In genomic region chr2:148963461-148963860, GRCh38 we compare ENCODE assay signal across 36 cellular contexts.
"Had no signal": no experiment of that assay in that cellular context is flagged by ENCODE, and none has a peak within 500 bp of the region (broad histone marks: within the 10 kb centered on the region; RNA-seq: fewer than 3 reads in every experiment).

No MANE protein-coding gene starts in this region.

- H3K27ac ChIP-seq: adrenal gland, ascending aorta, breast epithelium, cardiac muscle cell, colonic mucosa, esophagus muscularis mucosa, foreskin keratinocyte, gastrocnemius medialis, heart right ventricle had no signal

- H3K4me1 Mint-ChIP-seq: activated CD4-positive, alpha-beta T cell treated with anti-CD3 and anti-CD28 coated beads for 36 hours; activated CD4-positive, alpha-beta T cell treated with anti-CD3 and anti-CD28 coated beads, Interleukin-2, amount 10 ng/mL, durations not matched to agents 24 days and 14 days; activated naive CD4-positive, alpha-beta T cell treated with anti-CD3 and anti-CD28 coated beads, Interleukin-2, amount 50 U/mL, for 24 hours; T-cell had no signal

- H3K9me3 ChIP-seq: adrenal gland, ascending aorta, breast epithelium, colonic mucosa, esophagus muscularis mucosa, gastrocnemius medialis, heart right ventricle had no signal

- H3K4me1 ChIP-seq: adrenal gland, ascending aorta, breast epithelium, colonic mucosa, foreskin keratinocyte, gastrocnemius medialis had no signal

- H3K27ac Mint-ChIP-seq: activated CD4-positive, alpha-beta memory T cell treated with anti-CD3 and anti-CD28 coated beads for 36 hours; activated CD4-positive, alpha-beta T cell treated with anti-CD3 and anti-CD28 coated beads for 36 hours; activated CD4-positive, alpha-beta T cell treated with anti-CD3 and anti-CD28 coated beads, Interleukin-2, amount 10 ng/mL, durations not matched to agents 24 days and 14 days; activated CD8-positive, alpha-beta memory T cell treated with anti-CD3 and anti-CD28 coated beads, Interleukin-2, amount 10 ng/mL, durations not matched to agents 7 days and 5 days; activated CD8-positive, alpha-beta T cell treated with anti-CD3 and anti-CD28 coated beads, Interleukin-2, amount 10 ng/mL, durations not matched to agents 7 days and 5 days; activated naive CD4-positive, alpha-beta T cell treated with anti-CD3 and anti-CD28 coated beads for 36 hours; activated naive CD4-positive, alpha-beta T cell treated with anti-CD3 and anti-CD28 coated beads, Interleukin-2, amount 50 U/mL, for 24 hours; activated naive CD8-positive, alpha-beta T cell treated with anti-CD3 and anti-CD28 coated beads for 36 hours; activated naive CD8-positive, alpha-beta T cell treated with anti-CD3 and anti-CD28 coated beads, Interleukin-2, amount 50 U/mL, for 24 hours; activated T-helper 1 cell treated with anti-CD3 and anti-CD28 coated beads, Interleukin-12 subunit alpha, Interleukin-12 subunit beta, Interleukin-2, Interleukin-4 antibody, amounts not matched to agents 30 ng/mL and 10 ng/mL and 1 ng/mL, durations not matched to agents 14 hours and 24 hours and 36 hours; activated T-helper 2 cell treated with anti-CD3 and anti-CD28 coated beads, Interferon-gamma antibody, Interleukin-2, Interleukin-4, amounts not matched to agents 10 μg/mL and 5 μg/mL and 100 μg/mL, durations not matched to agents 14 hours and 24 hours and 36 hours; effector memory CD8-positive, alpha-beta T cell; T-cell; T-helper 1 cell treated with Interleukin-12 subunit alpha and Interleukin-12 subunit beta and Interleukin-4 antibody, amounts not matched to agents 30 μg/mL and 1 μg/mL, for 36 hours; T-helper 2 cell treated with Interferon-gamma antibody and Interleukin-4, amounts not matched to agents 5 μg/mL and 100 μg/mL, for 36 hours had no signal

- H3K27me3 ChIP-seq: adrenal gland, ascending aorta, cardiac muscle cell, colonic mucosa, esophagus muscularis mucosa, gastrocnemius medialis had no signal

- H3K4me3 Mint-ChIP-seq: activated CD4-positive, alpha-beta memory T cell treated with anti-CD3 and anti-CD28 coated beads for 36 hours; activated CD4-positive, alpha-beta T cell treated with anti-CD3 and anti-CD28 coated beads for 36 hours; activated CD4-positive, alpha-beta T cell treated with anti-CD3 and anti-CD28 coated beads, Interleukin-2, amount 10 ng/mL, durations not matched to agents 24 days and 14 days; activated CD8-positive, alpha-beta memory T cell treated with anti-CD3 and anti-CD28 coated beads, Interleukin-2, amount 10 ng/mL, durations not matched to agents 7 days and 5 days; activated CD8-positive, alpha-beta T cell treated with anti-CD3 and anti-CD28 coated beads, Interleukin-2, amount 10 ng/mL, durations not matched to agents 7 days and 5 days; activated naive CD4-positive, alpha-beta T cell treated with anti-CD3 and anti-CD28 coated beads for 36 hours; activated naive CD4-positive, alpha-beta T cell treated with anti-CD3 and anti-CD28 coated beads, Interleukin-2, amount 50 U/mL, for 24 hours; activated naive CD8-positive, alpha-beta T cell treated with anti-CD3 and anti-CD28 coated beads for 36 hours; activated naive CD8-positive, alpha-beta T cell treated with anti-CD3 and anti-CD28 coated beads, Interleukin-2, amount 50 U/mL, for 24 hours; activated T-helper 1 cell treated with anti-CD3 and anti-CD28 coated beads, Interleukin-12 subunit alpha, Interleukin-12 subunit beta, Interleukin-2, Interleukin-4 antibody, amounts not matched to agents 30 ng/mL and 10 ng/mL and 1 ng/mL, durations not matched to agents 14 hours and 24 hours and 36 hours; brain; effector memory CD8-positive, alpha-beta T cell; T-cell; T-helper 1 cell treated with Interleukin-12 subunit alpha and Interleukin-12 subunit beta and Interleukin-4 antibody, amounts not matched to agents 30 μg/mL and 1 μg/mL, for 36 hours; T-helper 2 cell treated with Interferon-gamma antibody and Interleukin-4, amounts not matched to agents 5 μg/mL and 100 μg/mL, for 36 hours had no signal

- H3K27me3 Mint-ChIP-seq: activated CD4-positive, alpha-beta memory T cell treated with anti-CD3 and anti-CD28 coated beads for 36 hours; activated CD4-positive, alpha-beta T cell treated with anti-CD3 and anti-CD28 coated beads for 36 hours; activated CD4-positive, alpha-beta T cell treated with anti-CD3 and anti-CD28 coated beads, Interleukin-2, amount 10 ng/mL, durations not matched to agents 24 days and 14 days; activated CD8-positive, alpha-beta memory T cell treated with anti-CD3 and anti-CD28 coated beads, Interleukin-2, amount 10 ng/mL, durations not matched to agents 7 days and 5 days; activated naive CD4-positive, alpha-beta T cell treated with anti-CD3 and anti-CD28 coated beads, Interleukin-2, amount 50 U/mL, for 24 hours; activated naive CD8-positive, alpha-beta T cell treated with anti-CD3 and anti-CD28 coated beads for 36 hours; activated naive CD8-positive, alpha-beta T cell treated with anti-CD3 and anti-CD28 coated beads, Interleukin-2, amount 50 U/mL, for 24 hours; T-cell had no signal

- H3K4me3 ChIP-seq: adrenal gland, ascending aorta, breast epithelium, cardiac muscle cell, colonic mucosa, esophagus muscularis mucosa, gastrocnemius medialis, heart right ventricle had no signal

- H3K9me3 Mint-ChIP-seq: activated CD4-positive, alpha-beta memory T cell treated with anti-CD3 and anti-CD28 coated beads for 36 hours; activated CD4-positive, alpha-beta T cell treated with anti-CD3 and anti-CD28 coated beads, Interleukin-2, amount 10 ng/mL, durations not matched to agents 24 days and 14 days; activated naive CD4-positive, alpha-beta T cell treated with anti-CD3 and anti-CD28 coated beads for 36 hours; activated naive CD4-positive, alpha-beta T cell treated with anti-CD3 and anti-CD28 coated beads, Interleukin-2, amount 50 U/mL, for 24 hours; activated naive CD8-positive, alpha-beta T cell treated with anti-CD3 and anti-CD28 coated beads for 36 hours; activated naive CD8-positive, alpha-beta T cell treated with anti-CD3 and anti-CD28 coated beads, Interleukin-2, amount 50 U/mL, for 24 hours; activated T-helper 1 cell treated with anti-CD3 and anti-CD28 coated beads, Interleukin-12 subunit alpha, Interleukin-12 subunit beta, Interleukin-2, Interleukin-4 antibody, amounts not matched to agents 30 ng/mL and 10 ng/mL and 1 ng/mL, durations not matched to agents 14 hours and 24 hours and 36 hours; activated T-helper 2 cell treated with anti-CD3 and anti-CD28 coated beads, Interferon-gamma antibody, Interleukin-2, Interleukin-4, amounts not matched to agents 10 μg/mL and 5 μg/mL and 100 μg/mL, durations not matched to agents 14 hours and 24 hours and 36 hours; brain; effector memory CD8-positive, alpha-beta T cell; T-cell; T-helper 1 cell treated with Interleukin-12 subunit alpha and Interleukin-12 subunit beta and Interleukin-4 antibody, amounts not matched to agents 30 μg/mL and 1 μg/mL, for 36 hours; T-helper 2 cell treated with Interferon-gamma antibody and Interleukin-4, amounts not matched to agents 5 μg/mL and 100 μg/mL, for 36 hours had no signal

- ATAC-seq: activated CD4-positive, alpha-beta T cell treated with anti-CD3 and anti-CD28 coated beads for 36 hours; activated CD8-positive, alpha-beta memory T cell treated with anti-CD3 and anti-CD28 coated beads, Interleukin-2, amount 10 ng/mL, durations not matched to agents 7 days and 5 days; activated CD8-positive, alpha-beta T cell treated with anti-CD3 and anti-CD28 coated beads, Interleukin-2, amount 10 ng/mL, durations not matched to agents 7 days and 5 days; activated naive CD8-positive, alpha-beta T cell treated with anti-CD3 and anti-CD28 coated beads, Interleukin-2, amount 50 U/mL, for 24 hours; effector memory CD8-positive, alpha-beta T cell; foreskin keratinocyte; gastrocnemius medialis; heart right ventricle; T-cell had no signal

- DNase-seq: activated CD4-positive, alpha-beta memory T cell treated with anti-CD3 and anti-CD28 coated beads for 36 hours; activated CD4-positive, alpha-beta T cell treated with anti-CD3 and anti-CD28 coated beads for 36 hours; activated CD4-positive, alpha-beta T cell treated with anti-CD3 and anti-CD28 coated beads, Interleukin-2, amount 10 ng/mL, durations not matched to agents 24 days and 14 days; activated CD4-positive, CD25-positive, alpha-beta regulatory T cell; activated CD4-positive, CD25-positive, alpha-beta regulatory T cell treated with anti-CD3 and anti-CD28 coated beads, Interleukin-2, amount 50 U/mL, for 72 hours; activated CD8-positive, alpha-beta memory T cell treated with anti-CD3 and anti-CD28 coated beads, Interleukin-2, amount 10 ng/mL, durations not matched to agents 7 days and 5 days; activated CD8-positive, alpha-beta memory T cell treated with anti-CD3 and anti-CD28 coated beads, Interleukin-2, amount 50 U/mL, for 4 hours; activated CD8-positive, alpha-beta T cell treated with anti-CD3 and anti-CD28 coated beads, Interleukin-2, amount 10 ng/mL, durations not matched to agents 7 days and 5 days; activated effector memory CD4-positive, alpha-beta T cell treated with anti-CD3 and anti-CD28 coated beads, Interleukin-2, amount 50 U/mL, for 16 hours; activated naive CD4-positive, alpha-beta T cell treated with anti-CD3 and anti-CD28 coated beads for 36 hours; activated naive CD8-positive, alpha-beta T cell treated with anti-CD3 and anti-CD28 coated beads for 36 hours; activated naive CD8-positive, alpha-beta T cell treated with anti-CD3 and anti-CD28 coated beads, Interleukin-2, amount 50 U/mL, for 24 hours; activated T-cell treated with anti-CD3 and anti-CD28 coated beads, Interleukin-2, amount 50 U/mL, for 1 hour; activated T-cell treated with anti-CD3 and anti-CD28 coated beads, Interleukin-2, amount 50 U/mL, for 48 hours; adrenal gland; central memory CD4-positive, alpha-beta T cell; colonic mucosa; effector CD4-positive, alpha-beta T cell; effector memory CD8-positive, alpha-beta T cell; erythroblast; foreskin keratinocyte; gastrocnemius medialis; heart right ventricle; SW 1271; T-cell; T1000 had no signal

- H3K36me3 ChIP-seq: adrenal gland, ascending aorta, breast epithelium, cardiac muscle cell, colonic mucosa, esophagus muscularis mucosa, gastrocnemius medialis, heart right ventricle had no signal
